In the genomic region with DNA sequence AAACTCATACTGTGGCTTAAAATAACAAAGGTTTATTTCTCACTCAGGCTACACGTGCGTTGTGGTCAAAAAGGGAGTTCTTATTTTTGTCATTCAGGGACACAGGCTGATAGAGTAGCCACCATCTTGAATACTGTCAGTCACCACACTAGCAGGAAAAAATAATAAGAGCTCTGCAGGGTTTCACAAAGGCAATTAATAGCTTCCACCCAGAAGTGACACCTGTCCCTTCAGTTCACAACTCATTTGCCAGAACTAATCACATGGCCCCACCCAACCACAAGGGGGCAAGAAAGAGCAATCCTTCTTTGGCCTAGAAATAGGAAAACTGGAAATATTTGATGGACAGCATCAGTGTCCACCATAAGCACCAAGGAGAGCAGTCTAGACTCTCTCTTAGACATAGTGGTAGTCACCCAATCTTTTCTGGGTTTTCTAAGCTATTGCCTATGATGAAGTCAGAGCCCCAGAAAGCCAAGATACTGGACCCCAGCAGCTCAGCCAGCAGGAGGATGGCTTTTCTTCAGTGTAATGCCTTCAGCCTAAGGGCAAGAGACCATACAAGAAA, we compare ENCODE assay signal across 1 cellular context.
A peak's percentile ranks its signal among the peaks of the same experiment; 100 is the strongest.
TF ChIP-seq lines count a peak whose summit lies in the region.

No MANE protein-coding gene starts in this region.

TF ChIP-seq in HCT116, 20 proteins besides CTCF, POLR2A, EP300 and RAD21 (continued from another document):
- 0 out of 2 replicates have a peak, but pooled peaks have one; percentile 18 for TF ChIP-seq MAX (IDR thresholded peaks at IDR 0.05)
